ENCODE assay signal across 8 cellular contexts in the genomic region with DNA sequence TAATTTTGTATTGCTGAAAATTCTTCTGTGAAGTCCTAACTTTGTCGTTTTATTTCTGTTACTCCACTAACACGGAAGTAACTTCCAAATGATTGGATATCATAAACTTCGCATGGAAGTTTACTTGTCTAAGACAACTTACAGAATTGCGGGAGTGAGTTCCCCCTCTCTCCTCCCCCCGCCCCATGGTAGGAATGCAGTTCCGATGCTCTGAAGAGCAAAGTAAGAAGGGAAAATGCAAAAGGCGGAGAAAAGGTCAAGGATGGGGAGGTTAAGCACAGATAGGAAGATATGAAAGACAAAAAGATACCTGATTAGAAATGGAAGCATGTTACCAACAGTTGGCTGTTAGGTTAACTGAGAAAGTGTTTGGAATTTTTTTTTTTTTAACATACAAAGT. TPM values are rescaled to one million over a fixed set of nuclear protein-coding genes. Genes with fewer than 3 reads are reported as not detected.
DNase-seq lines count a peak whose midpoint lies in the region; ATAC-seq and TF ChIP-seq lines count a peak whose summit lies in the region.

No MANE protein-coding gene starts in this region.

- TF ChIP-seq CTCF in BE2C (IDR thresholded peaks at IDR 0.05; ENCODE audit: low read depth, low read length) = no peak
- TF ChIP-seq CTCF in choroid plexus epithelial cell (conservative IDR thresholded peaks at IDR 0.05; ENCODE audit: low read depth, low read length) = no peak

- H3K9me3 ChIP-seq in BE2C (no peaks in the 10 kb centered on the region), KOPT-K1 (ENCODE audit: insufficient read depth, low read length, poor library complexity, severe bottlenecking) (no peaks in the 10 kb centered on the region), muscle layer of colon (ENCODE audit: low read length) (no peaks in the 10 kb centered on the region)

- H3K27me3 ChIP-seq in BE2C (no peaks in the 10 kb centered on the region), muscle layer of colon (ENCODE audit: control insufficient read depth in 1 of 2, insufficient read depth in 2 of 2, low read length in 2 of 2) (no peaks in the 10 kb centered on the region)

- DNase-seq in BE2C (no peak), choroid plexus epithelial cell (ENCODE audit: low read depth) (no peak), HEK293T (ENCODE audit: extremely low spot score) (no peak), putamen (ENCODE audit: low spot score) (no peak)

- POLR2A ChIA-PET in HEK293T (lab: Yijun Ruan, JAX) = no interaction called here

- CTCF ChIA-PET in HEK293T (lab: Yijun Ruan, JAX) = no interaction called here

- no peaks in the 10 kb centered on the region for H3K4me1 ChIP-seq in BE2C
- H3K4me1 ChIP-seq in muscle layer of colon (ENCODE audit: insufficient read depth, low read length) = peaks cover 16% of the 10 kb centered on the region

- no peak for ATAC-seq in HG02763 (IDR thresholded peaks at IDR 0.05; ENCODE audit: unreplicated experiment)
- ATAC-seq in GM21390 (IDR thresholded peaks at IDR 0.05; ENCODE audit: unreplicated experiment) = no peak

- H3K4me3 ChIP-seq in BE2C (ENCODE audit: low read depth, low read length) (peak overlapping the region; percentile 85), choroid plexus epithelial cell (ENCODE audit: low read depth, low read length) (peak overlapping the region; percentile 90), muscle layer of colon (ENCODE audit: low read depth in 1 of 2, low read length in 2 of 2) (peak overlapping the region; percentile 91 to 99)

- peak overlapping the region; percentile 82 for H3K27ac ChIP-seq in KOPT-K1 (ENCODE audit: low read depth, low read length, poor library complexity, severe bottlenecking)
- no peak overlapping the region for H3K27ac ChIP-seq in muscle layer of colon (ENCODE audit: low read depth, low read length)

- H3K36me3 ChIP-seq in BE2C (peaks cover 14% of the 10 kb centered on the region), KOPT-K1 (ENCODE audit: insufficient read depth, low read length) (peaks cover 45% of the 10 kb centered on the region), muscle layer of colon (ENCODE audit: insufficient read depth, low read length) (peaks cover 14% of the 10 kb centered on the region)

- H3K9ac ChIP-seq in muscle layer of colon (ENCODE audit: low read length) = peak overlapping the region; percentile 9

TF ChIP-seq in HEK293T, 16 proteins besides CTCF, POLR2A, EP300 and RAD21:
- TF ChIP-seq ARNT (IDR thresholded peaks at IDR 0.05) (no peak), TARDBP (IDR thresholded peaks at IDR 0.05) (no peak), SP1 (IDR thresholded peaks at IDR 0.05) (no peak), LEF1 (IDR thresholded peaks at IDR 0.05; ENCODE audit: borderline replicate concordance) (no peak), FOXA1 (IDR thresholded peaks at IDR 0.05) (no peak)

RNA-seq across cellular contexts. Expression of a gene that starts 1.3 kb away (rescaled TPM):
- polyA plus RNA-seq in BE2C (2012; ENCODE audit: insufficient read depth, insufficient read length, low read depth) = 164 TPM
